Comparison of ENCODE assay signal across 8 cellular contexts in the genomic region with DNA sequence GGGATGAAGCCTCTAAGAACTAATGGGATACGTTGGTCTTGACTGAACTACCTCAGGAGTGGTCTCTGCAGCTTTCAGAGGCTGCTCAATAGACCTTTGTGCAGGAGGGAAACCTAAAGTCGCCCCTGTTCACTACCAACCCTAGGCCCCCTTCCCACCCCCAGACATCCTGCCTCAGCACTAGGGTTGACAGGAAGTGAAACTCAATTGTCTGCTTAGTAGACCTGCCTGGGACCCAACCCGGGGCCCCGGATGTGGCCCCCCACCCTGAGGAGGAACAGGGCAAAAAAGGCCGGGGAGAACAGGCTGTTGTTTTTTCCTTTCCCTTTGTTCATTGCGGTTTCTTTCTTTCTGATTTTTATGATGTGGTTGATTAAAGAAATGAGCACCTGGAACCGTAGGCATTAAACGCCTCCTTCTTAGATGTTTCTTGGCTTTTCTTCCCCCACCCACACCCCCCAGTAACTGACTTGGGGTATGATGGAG. TPM values are rescaled to one million over a fixed set of nuclear protein-coding genes. Genes with fewer than 3 reads are reported as not detected.
DNase-seq lines count a peak whose midpoint lies in the region; ATAC-seq and TF ChIP-seq lines count a peak whose summit lies in the region.

No MANE protein-coding gene starts in this region.

- no peaks in the 10 kb centered on the region for H3K9me3 Mint-ChIP-seq in natural killer cell treated with Interleukin-12 subunit alpha and Interleukin-12 subunit beta and Interleukin-15 and Interleukin-18, amount 100 ng/mL, for 72 hours

- H3K36me3 Mint-ChIP-seq in natural killer cell treated with Interleukin-12 subunit alpha and Interleukin-12 subunit beta and Interleukin-15 and Interleukin-18, amount 100 ng/mL, for 72 hours = peaks cover 16% of the 10 kb centered on the region

- H3K27ac Mint-ChIP-seq in natural killer cell treated with Interleukin-12 subunit alpha and Interleukin-12 subunit beta and Interleukin-15 and Interleukin-18, amount 100 ng/mL, for 72 hours = peak overlapping the region; percentile 93 to 98

- no peaks in the 10 kb centered on the region for H3K27me3 ChIP-seq in upper lobe of left lung

- peaks cover 65 to 74% of the 10 kb centered on the region in 2 donors for H3K4me1 Mint-ChIP-seq in natural killer cell treated with Interleukin-12 subunit alpha and Interleukin-12 subunit beta and Interleukin-15 and Interleukin-18, amount 100 ng/mL, for 72 hours (ENCODE audit: low read depth in 2 of 2)

- peak overlapping the region; percentile 96 to 99 (median 97) for H3K27ac ChIP-seq in upper lobe of left lung

- no peaks in the 10 kb centered on the region for H3K27me3 Mint-ChIP-seq in natural killer cell treated with Interleukin-12 subunit alpha and Interleukin-12 subunit beta and Interleukin-15 and Interleukin-18, amount 100 ng/mL, for 72 hours

- no peaks in the 10 kb centered on the region for H3K9me3 ChIP-seq in upper lobe of left lung

- no peak for TF ChIP-seq EP300 in upper lobe of left lung (IDR thresholded peaks at IDR 0.05)

- H3K4me3 Mint-ChIP-seq in natural killer cell treated with Interleukin-12 subunit alpha and Interleukin-12 subunit beta and Interleukin-15 and Interleukin-18, amount 100 ng/mL, for 72 hours = peak overlapping the region; percentile 95

- H3K36me3 ChIP-seq in upper lobe of left lung = peaks cover 0 to 4% (median 1%) of the 10 kb centered on the region in 4 donors

- ATAC-seq in GM21825 (IDR thresholded peaks at IDR 0.05; ENCODE audit: unreplicated experiment) = peak; percentile 49
- ATAC-seq in natural killer cell treated with Interleukin-12 subunit alpha and Interleukin-12 subunit beta and Interleukin-15 and Interleukin-18, amount 100 ng/mL, for 72 hours = peak in 1 of 2 donors; percentile 57
- ATAC-seq in upper lobe of left lung (ENCODE audit: low FRiP score in 2 of 2) = no peak

- WGBS in upper lobe of left lung, 2 donors = 24 to 40% methylated on average over 8 of the region's 8 CpGs

- H3K4me3 ChIP-seq in GM08714 (ENCODE audit: low read length) (peak overlapping the region; percentile 92; the same call in 1 of the 2 replicates), upper lobe of left lung (no peak overlapping the region)

- no peak for TF ChIP-seq CTCF in upper lobe of left lung (IDR thresholded peaks at IDR 0.05)

- TF ChIP-seq POLR2A in upper lobe of left lung (IDR thresholded peaks at IDR 0.05) = no peak

- DNase-seq in RPMI8226 (peak; percentile 83), upper lobe of left lung (peak; percentile 45 to 84), AG08395 (ENCODE audit: low spot score) (no peak), AML-193 (lab: John Stamatoyannopoulos, UW) (no peak)
- peak; percentile 84 for DNase-seq in activated naive CD4-positive, alpha-beta T cell treated with Interleukin-2 at 50 U/mL for 16 hours
- peak; percentile 78 for DNase-seq in natural killer cell treated with Interleukin-12 subunit alpha and Interleukin-12 subunit beta and Interleukin-15 and Interleukin-18, amount 100 ng/mL, for 72 hours (ENCODE audit: low spot score)

- peaks cover 43 to 74% (median 54%) of the 10 kb centered on the region in 4 donors for H3K4me1 ChIP-seq in upper lobe of left lung

RNA-seq across cellular contexts. Expression of gene DGKA, which starts 1.6 kb away (rescaled TPM):
- total RNA-seq in natural killer cell treated with Interleukin-12 subunit alpha and Interleukin-12 subunit beta and Interleukin-15 and Interleukin-18, amount 100 ng/mL, for 72 hours = 100 to 1,000 TPM in 1 of 2 donors, 10 to 100 TPM in 1; 81.9 to 168 TPM
- total RNA-seq in upper lobe of left lung = 100 to 1,000 TPM in 1 of 6 donors, 10 to 100 TPM in 5; 16.7 to 251 (median 37.3) TPM

RNA-seq across cellular contexts. Expression of gene PYM1, which starts 1.7 kb away (rescaled TPM):
- total RNA-seq in natural killer cell treated with Interleukin-12 subunit alpha and Interleukin-12 subunit beta and Interleukin-15 and Interleukin-18, amount 100 ng/mL, for 72 hours = 10 to 100 TPM; 31.6 to 34.0 TPM
- total RNA-seq in upper lobe of left lung = 10 to 100 TPM; 23.0 to 47.3 (median 32.8) TPM

RNA-seq across cellular contexts. Expression of gene PMEL, which starts 36.5 kb away (rescaled TPM):
- under 1 TPM in 1 of 2 donors, not detected in 1; 0.40 TPM for total RNA-seq in natural killer cell treated with Interleukin-12 subunit alpha and Interleukin-12 subunit beta and Interleukin-15 and Interleukin-18, amount 100 ng/mL, for 72 hours
- 10 to 100 TPM in 1 of 6 donors, 1 to 10 TPM in 4, under 1 TPM in 1; 0.91 to 45.1 (median 1.5) TPM for total RNA-seq in upper lobe of left lung

RNA-seq across cellular contexts. Expression of gene CDK2, which starts 37.3 kb away (rescaled TPM):
- 100 to 1,000 TPM in 1 of 2 donors, 10 to 100 TPM in 1; 72.3 to 178 TPM for total RNA-seq in natural killer cell treated with Interleukin-12 subunit alpha and Interleukin-12 subunit beta and Interleukin-15 and Interleukin-18, amount 100 ng/mL, for 72 hours
- 10 to 100 TPM; 11.7 to 27.9 (median 21.7) TPM for total RNA-seq in upper lobe of left lung

RNA-seq across cellular contexts. Expression of gene RAB5B, which starts 44.5 kb away (rescaled TPM):
- total RNA-seq in natural killer cell treated with Interleukin-12 subunit alpha and Interleukin-12 subunit beta and Interleukin-15 and Interleukin-18, amount 100 ng/mL, for 72 hours = 10 to 100 TPM; 39.2 to 68.1 TPM
- 100 to 1,000 TPM in 4 of 6 donors, 10 to 100 TPM in 2; 53.4 to 139 (median 116) TPM for total RNA-seq in upper lobe of left lung

Comparison
In these comparisons a context has a peak if more than half of its experiments do, and no peak if none do; other contexts are left out.
1. DNase-seq: peak in RPMI8226 (single experiment), activated naive CD4-positive, alpha-beta T cell treated with Interleukin-2 at 50 U/mL for 16 hours (single experiment), natural killer cell treated with Interleukin-12 subunit alpha and Interleukin-12 subunit beta and Interleukin-15 and Interleukin-18, amount 100 ng/mL, for 72 hours (single experiment) and upper lobe of left lung (2 of 2); none in AG08395 (single experiment) and AML-193 (0 of 2).